In genomic region chr11:21640491-21640890, GRCh38 we compare ENCODE assay signal across 22 cellular contexts.
DNase-seq lines count a peak whose midpoint lies in the region; ATAC-seq lines count a peak whose summit lies in the region.
"Had no signal": no experiment of that assay in that cellular context is flagged by ENCODE, and none has a peak within 500 bp of the region (broad histone marks: within the 10 kb centered on the region; RNA-seq: fewer than 3 reads in every experiment).

No MANE protein-coding gene starts in this region.

- ATAC-seq in GM18868 (IDR thresholded peaks at IDR 0.05; ENCODE audit: unreplicated experiment) = peak; percentile 91
- peak; percentile 69 for ATAC-seq in HG03354 (IDR thresholded peaks at IDR 0.05; ENCODE audit: poor library complexity, severe bottlenecking, unreplicated experiment)
- ATAC-seq in GM18517 (IDR thresholded peaks at IDR 0.05; ENCODE audit: unreplicated experiment) = no peak
- no peak for ATAC-seq in left ventricle myocardium superior
- ATAC-seq: activated T-cell treated with anti-CD3 and anti-CD28 coated beads, Interleukin-2, amount 50 U/mL, for 72 hours; psoas muscle; T-helper 17 cell had no signal

- intact Hi-C loops in left ventricle myocardium superior (cut with micrococcal nuclease) = no loop called here

- DNase-seq in NOMO-1 treated with DMSO at 0.1 percent for 48 hours (lab: John Stamatoyannopoulos, UW; ENCODE audit: unreplicated experiment) (peak; percentile 61), dedifferentiated amniotic fluid mesenchymal stem cell (ENCODE audit: extremely low spot score) (no peak), hepatic stellate cell (ENCODE audit: low spot score) (no peak), left ventricle myocardium superior (no peak)
- DNase-seq: activated CD4-positive, alpha-beta T cell treated with anti-CD3 and anti-CD28 coated beads, Interleukin-2, amount 10 ng/mL, durations not matched to agents 24 days and 14 days; activated naive CD4-positive, alpha-beta T cell treated with anti-CD3 and anti-CD28 coated beads for 36 hours; activated T-cell treated with anti-CD3 and anti-CD28 coated beads, Interleukin-2, amount 50 U/mL, for 72 hours; CD8-positive, alpha-beta memory T cell; colonic mucosa; DMS53; endodermal cell; esophagus squamous epithelium; GDM1; mesendoderm; NCI-H146; NCI-H510A; psoas muscle; T-helper 17 cell; thyroid gland had no signal

Comparison
In these comparisons a context has a peak if more than half of its experiments do, and no peak if none do; other contexts are left out.
1. ATAC-seq: peak in GM18868 (single experiment) and HG03354 (single experiment); none in GM18517 (single experiment) and left ventricle myocardium superior (single experiment).